ENCODE assay signal across 1 cellular context in the genomic region with DNA sequence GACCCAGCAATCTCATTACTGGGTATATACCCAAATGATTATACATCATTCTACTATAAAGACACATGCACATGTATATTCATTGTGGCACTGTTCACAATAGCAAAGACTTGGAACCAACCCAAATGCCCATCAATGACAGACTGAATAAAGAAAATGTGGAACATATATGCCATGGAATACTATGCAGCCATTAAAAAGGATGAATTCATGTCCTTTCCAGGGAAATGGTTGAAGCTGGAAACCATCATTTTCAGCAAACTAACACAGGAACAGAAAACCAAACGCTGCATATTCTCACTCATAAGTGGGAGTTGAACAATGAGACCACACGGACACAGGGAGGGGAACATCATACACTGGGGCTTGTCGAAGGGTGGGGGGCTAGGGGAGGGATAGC.
TF ChIP-seq lines count a peak whose summit lies in the region.

No MANE protein-coding gene starts in this region.

TF ChIP-seq in A549, 52 proteins besides CTCF, POLR2A, EP300 and RAD21:
- TF ChIP-seq, protein P1, sequence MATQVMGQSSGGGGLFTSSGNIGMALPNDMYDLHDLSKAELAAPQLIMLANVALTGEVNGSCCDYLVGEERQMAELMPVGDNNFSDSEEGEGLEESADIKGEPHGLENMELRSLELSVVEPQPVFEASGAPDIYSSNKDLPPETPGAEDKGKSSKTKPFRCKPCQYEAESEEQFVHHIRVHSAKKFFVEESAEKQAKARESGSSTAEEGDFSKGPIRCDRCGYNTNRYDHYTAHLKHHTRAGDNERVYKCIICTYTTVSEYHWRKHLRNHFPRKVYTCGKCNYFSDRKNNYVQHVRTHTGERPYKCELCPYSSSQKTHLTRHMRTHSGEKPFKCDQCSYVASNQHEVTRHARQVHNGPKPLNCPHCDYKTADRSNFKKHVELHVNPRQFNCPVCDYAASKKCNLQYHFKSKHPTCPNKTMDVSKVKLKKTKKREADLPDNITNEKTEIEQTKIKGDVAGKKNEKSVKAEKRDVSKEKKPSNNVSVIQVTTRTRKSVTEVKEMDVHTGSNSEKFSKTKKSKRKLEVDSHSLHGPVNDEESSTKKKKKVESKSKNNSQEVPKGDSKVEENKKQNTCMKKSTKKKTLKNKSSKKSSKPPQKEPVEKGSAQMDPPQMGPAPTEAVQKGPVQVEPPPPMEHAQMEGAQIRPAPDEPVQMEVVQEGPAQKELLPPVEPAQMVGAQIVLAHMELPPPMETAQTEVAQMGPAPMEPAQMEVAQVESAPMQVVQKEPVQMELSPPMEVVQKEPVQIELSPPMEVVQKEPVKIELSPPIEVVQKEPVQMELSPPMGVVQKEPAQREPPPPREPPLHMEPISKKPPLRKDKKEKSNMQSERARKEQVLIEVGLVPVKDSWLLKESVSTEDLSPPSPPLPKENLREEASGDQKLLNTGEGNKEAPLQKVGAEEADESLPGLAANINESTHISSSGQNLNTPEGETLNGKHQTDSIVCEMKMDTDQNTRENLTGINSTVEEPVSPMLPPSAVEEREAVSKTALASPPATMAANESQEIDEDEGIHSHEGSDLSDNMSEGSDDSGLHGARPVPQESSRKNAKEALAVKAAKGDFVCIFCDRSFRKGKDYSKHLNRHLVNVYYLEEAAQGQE (IDR thresholded peaks at IDR 0.05) = peak; percentile 33; the same call in 1 of the 2 replicates
